ENCODE assay signal across 1 cellular context in genomic region chr14:39680777-39681176, GRCh38.
TF ChIP-seq lines count a peak whose summit lies in the region.

No MANE protein-coding gene starts in this region.

TF ChIP-seq in GM12878, 131 proteins besides CTCF, POLR2A, EP300 and RAD21 (continued from another document):
- TF ChIP-seq REST (IDR thresholded peaks at IDR 0.05; ENCODE audit: low read depth, low read length) = no peak
- no peak for TF ChIP-seq MTA2 (IDR thresholded peaks at IDR 0.05; ENCODE audit: low read depth)
- TF ChIP-seq E2F8 (IDR thresholded peaks at IDR 0.05; ENCODE audit: low read depth, partially characterized antibody) = no peak
- peak; percentile 89 for TF ChIP-seq SPI1 (IDR thresholded peaks at IDR 0.05; ENCODE audit: borderline replicate concordance, insufficient read depth, low read depth, low read length)
- TF ChIP-seq DPF2 (IDR thresholded peaks at IDR 0.05) = 0 out of 2 replicates have a peak, but pooled peaks have one; percentile 18
- no peak for TF ChIP-seq ZSCAN29 (IDR thresholded peaks at IDR 0.05)
- no peak for TF ChIP-seq SUPT20H (IDR thresholded peaks at IDR 0.05; ENCODE audit: borderline replicate concordance, control insufficient read depth, low read depth, low read length)
- TF ChIP-seq POLR2AphosphoS5 (IDR thresholded peaks at IDR 0.05; ENCODE audit: low read length) = no peak
- TF ChIP-seq RAD51 (IDR thresholded peaks at IDR 0.05) = no peak
- TF ChIP-seq NR2C2 (IDR thresholded peaks at IDR 0.05; ENCODE audit: borderline replicate concordance, control insufficient read depth, insufficient read length, low read depth) = no peak
- no peak for TF ChIP-seq MAX (IDR thresholded peaks at IDR 0.05; ENCODE audit: low read depth, low read length)
- no peak for TF ChIP-seq MYC (IDR thresholded peaks at IDR 0.05; ENCODE audit: insufficient read depth, insufficient read length, insufficient replicate concordance, low read length, severe bottlenecking)
- no peak for TF ChIP-seq YBX1 (IDR thresholded peaks at IDR 0.05)
- TF ChIP-seq MXI1 (IDR thresholded peaks at IDR 0.05; ENCODE audit: low read depth, low read length) = no peak
- TF ChIP-seq CHD2 (IDR thresholded peaks at IDR 0.05; ENCODE audit: borderline replicate concordance, low read depth, low read length) = no peak
- TF ChIP-seq MEF2A (IDR thresholded peaks at IDR 0.05; ENCODE audit: insufficient read depth, low read depth, low read length) = 0 out of 2 replicates have a peak, but pooled peaks have one; percentile 43
- no peak for TF ChIP-seq ZNF24 (IDR thresholded peaks at IDR 0.05)
- no peak for TF ChIP-seq KAT2A (conservative IDR thresholded peaks at IDR 0.05; ENCODE audit: control insufficient read depth, low read depth, low read length)
- TF ChIP-seq POLR2AphosphoS2 (IDR thresholded peaks at IDR 0.05; ENCODE audit: low read depth, low read length) = no peak
- TF ChIP-seq NKRF (conservative IDR thresholded peaks at IDR 0.05) = no peak
- TF ChIP-seq NFIC (IDR thresholded peaks at IDR 0.05; ENCODE audit: low read depth, low read length) = peak; percentile 24; the same call in 1 of the 2 replicates
- TF ChIP-seq PAX8 (IDR thresholded peaks at IDR 0.05) = no peak
- no peak for TF ChIP-seq ZBTB11 (CRISPR knock-in tag; IDR thresholded peaks at IDR 0.05)
- TF ChIP-seq SMC3 (IDR thresholded peaks at IDR 0.05; ENCODE audit: borderline replicate concordance, low read length) = no peak
- no peak for TF ChIP-seq ASH2L (IDR thresholded peaks at IDR 0.05; ENCODE audit: borderline replicate concordance, low read depth)
- peak; percentile 52 for TF ChIP-seq RUNX3 (IDR thresholded peaks at IDR 0.05; ENCODE audit: low read length)
- TF ChIP-seq NFXL1 (IDR thresholded peaks at IDR 0.05; ENCODE audit: borderline replicate concordance) = no peak
- TF ChIP-seq EED (IDR thresholded peaks at IDR 0.05; ENCODE audit: low read depth) = no peak
- no peak for TF ChIP-seq LARP7 (IDR thresholded peaks at IDR 0.05)
- TF ChIP-seq SMAD1 (IDR thresholded peaks at IDR 0.05; ENCODE audit: low read depth, partially characterized antibody) = no peak
- TF ChIP-seq NFYA (IDR thresholded peaks at IDR 0.05; ENCODE audit: borderline replicate concordance, low read depth, low read length) = no peak
- no peak for TF ChIP-seq MEF2B (IDR thresholded peaks at IDR 0.05; ENCODE audit: partially characterized antibody, poor library complexity, severe bottlenecking)
- TF ChIP-seq SREBF1 (IDR thresholded peaks at IDR 0.05; ENCODE audit: low read length) = no peak
- TF ChIP-seq HDAC2 (IDR thresholded peaks at IDR 0.05) = no peak
- TF ChIP-seq CHD1 (IDR thresholded peaks at IDR 0.05; ENCODE audit: low read depth, low read length) = no peak
- TF ChIP-seq BCL3 (IDR thresholded peaks at IDR 0.05; ENCODE audit: borderline replicate concordance, insufficient read depth, low read depth, low read length, poor library complexity, severe bottlenecking) = no peak
- no peak for TF ChIP-seq SIN3A (IDR thresholded peaks at IDR 0.05; ENCODE audit: low read depth, low read length)
- TF ChIP-seq PML (IDR thresholded peaks at IDR 0.05; ENCODE audit: low read length) = no peak
- TF ChIP-seq BCL11A (IDR thresholded peaks at IDR 0.05; ENCODE audit: low read depth, low read length) = no peak
- no peak for TF ChIP-seq MYB (IDR thresholded peaks at IDR 0.05; ENCODE audit: borderline replicate concordance, low read depth, low read length)
- TF ChIP-seq RCOR1 (conservative IDR thresholded peaks at IDR 0.05; ENCODE audit: low read depth, low read length) = no peak
- no peak for TF ChIP-seq MTA3 (IDR thresholded peaks at IDR 0.05; ENCODE audit: borderline replicate concordance, low read length)
- TF ChIP-seq TAF1 (IDR thresholded peaks at IDR 0.05; ENCODE audit: borderline replicate concordance, low read depth, low read length) = no peak
- TF ChIP-seq CBFB (IDR thresholded peaks at IDR 0.05; ENCODE audit: low read depth) = no peak
- no peak for TF ChIP-seq SMARCA5 (IDR thresholded peaks at IDR 0.05)
- 0 out of 4 replicates have a peak, but pooled peaks of 1 of the 2 experiments have one; percentile 4 for TF ChIP-seq BHLHE40 (IDR thresholded peaks at IDR 0.05; ENCODE audit: borderline replicate concordance in 1 of 2, low read depth in 2 of 2, low read length in 1 of 2)
- no peak for TF ChIP-seq RELB (IDR thresholded peaks at IDR 0.05; ENCODE audit: low read depth)
- TF ChIP-seq CHD4 (IDR thresholded peaks at IDR 0.05) = no peak
- TF ChIP-seq SUZ12 (IDR thresholded peaks at IDR 0.05; ENCODE audit: unreplicated experiment) = no peak
- no peak for TF ChIP-seq E4F1 (IDR thresholded peaks at IDR 0.05; ENCODE audit: borderline replicate concordance, partially characterized antibody)
- TF ChIP-seq NBN (IDR thresholded peaks at IDR 0.05) = no peak
